Comparison of ENCODE assay signal across 8 cellular contexts in genomic region chr1:84504580-84505021, GRCh38. TPM values are rescaled to one million over a fixed set of nuclear protein-coding genes. Genes with fewer than 3 reads are reported as not detected.
DNase-seq lines count a peak whose midpoint lies in the region; ATAC-seq and TF ChIP-seq lines count a peak whose summit lies in the region.

No MANE protein-coding gene starts in this region.

- CTCF ChIA-PET in Caco-2 (lab: Charles Lee): no interaction called here

- intact Hi-C loops in Caco-2 (cut with micrococcal nuclease; ENCODE audit: unreplicated experiment) (loop anchor here (10.0 kb wide), 1 partner anchor 120 kb away; no protein-coding TSS in a partner anchor), thyroid gland (cut with DNase I) (loop anchor here (10.0 kb wide), 1 partner anchor 70 kb away; the partner anchor contains the start of gene CTBS)

- H3K36me3 Mint-ChIP-seq in Caco-2 (ENCODE audit: insufficient read depth, unreplicated experiment): peaks cover 15% of the 10 kb centered on the region

- H3K27ac ChIP-seq in HUES64 (ENCODE audit: low read depth, low read length): no peak overlapping the region
- peak overlapping the region; percentile 99 to 100 for H3K27ac ChIP-seq in liver (ENCODE audit: low read depth in 1 of 2, low read length in 2 of 2)
- peak overlapping the region in 2 of 3 donors; percentile 96 to 98 for H3K27ac ChIP-seq in thyroid gland

- H3K27ac Mint-ChIP-seq in Caco-2 (ENCODE audit: unreplicated experiment): peak overlapping the region; percentile 95

- WGBS in HUES64: 40% methylated on average over 6 of the region's 6 CpGs
- WGBS in liver: 10% methylated on average over 6 of the region's 6 CpGs
- 22 to 30% methylated on average over 6 of the region's 6 CpGs for WGBS in thyroid gland, 2 donors

- H3K4me3 ChIP-seq in Caco-2 (ENCODE audit: low read depth, low read length): peak overlapping the region; percentile 81
- H3K4me3 ChIP-seq in HUES64 (ENCODE audit: low read length): peak overlapping the region; percentile 87
- H3K4me3 ChIP-seq in liver (ENCODE audit: low read depth in 1 of 3, low read length in 3 of 3): peak overlapping the region; percentile 89 to 98 (median 92)
- peak overlapping the region in 2 of 3 donors; percentile 42 to 81 for H3K4me3 ChIP-seq in thyroid gland (replicated peaks in 1 of 3)

- H3K9me3 ChIP-seq in Caco-2 (no peaks in the 10 kb centered on the region), HUES64 (ENCODE audit: insufficient read depth, low read depth, low read length) (peaks cover 6% of the 10 kb centered on the region; the same call in 1 of the 2 replicates), liver (ENCODE audit: control insufficient read depth in 4 of 4, low read length in 3 of 4) (no peaks in the 10 kb centered on the region), thyroid gland (no peaks in the 10 kb centered on the region)

- H3K9ac ChIP-seq in HUES64 (ENCODE audit: low read depth, low read length): peak overlapping the region; percentile 67; the same call in 1 of the 2 replicates
- peak overlapping the region; percentile 92 to 99 for H3K9ac ChIP-seq in liver (ENCODE audit: low read depth in 1 of 2, low read length in 2 of 2)

- no peaks in the 10 kb centered on the region for H3K4me1 Mint-ChIP-seq in Caco-2 (ENCODE audit: low read depth, unreplicated experiment)

- H3K27me3 Mint-ChIP-seq in Caco-2 (ENCODE audit: insufficient read depth, unreplicated experiment): no peaks in the 10 kb centered on the region

- no peak for TF ChIP-seq POLR2A in thyroid gland (IDR thresholded peaks at IDR 0.05)

- no peak for DNase-seq in Caco-2
- DNase-seq in astrocyte of the hippocampus (ENCODE audit: low read depth, low spot score): peak; percentile 80
- DNase-seq in thyroid gland: no peak
- DNase-seq in COLO829 (ENCODE audit: low spot score): no peak

- H3K4me3 Mint-ChIP-seq in Caco-2 (ENCODE audit: unreplicated experiment): peak overlapping the region; percentile 88

- H3K27me3 ChIP-seq in Caco-2 (replicated peaks; ENCODE audit: control insufficient read depth, insufficient read depth, low read length) (no peaks in the 10 kb centered on the region), HUES64 (ENCODE audit: insufficient read depth, low read length) (peaks cover 3% of the 10 kb centered on the region; the same call in 1 of the 2 replicates), liver (ENCODE audit: control insufficient read depth in 4 of 4, insufficient read depth in 4 of 4, low read length in 3 of 4) (no peaks in the 10 kb centered on the region), thyroid gland (no peaks in the 10 kb centered on the region)

- no TSS peak for BruUV-seq in Caco-2 (replicated peaks; lab: Mats Ljungman, UMichigan)

- no peaks in the 10 kb centered on the region for H3K36me3 ChIP-seq in Caco-2 (ENCODE audit: control insufficient read depth, insufficient read depth, low read length)
- peaks cover 21% of the 10 kb centered on the region for H3K36me3 ChIP-seq in HUES64 (ENCODE audit: insufficient read depth, low read length)
- H3K36me3 ChIP-seq in liver (ENCODE audit: control insufficient read depth in 4 of 4, insufficient read depth in 3 of 4, low read depth in 1 of 4, low read length in 3 of 4): peaks cover 5 to 13% (median 8%) of the 10 kb centered on the region in 4 donors
- peaks cover under 1 to 5% of the 10 kb centered on the region in 2 donors for H3K36me3 ChIP-seq in thyroid gland

- ATAC-seq in GM18870 (IDR thresholded peaks at IDR 0.05; ENCODE audit: unreplicated experiment) (no peak), GM19467 (IDR thresholded peaks at IDR 0.05; ENCODE audit: unreplicated experiment) (no peak)

- POLR2A ChIA-PET in Caco-2 (lab: Charles Lee): no interaction called here

- H3K4me1 ChIP-seq in Caco-2 (peaks cover 7% of the 10 kb centered on the region; the same call in 1 of the 2 replicates), HUES64 (ENCODE audit: insufficient read depth, low read length) (peaks cover 33% of the 10 kb centered on the region), liver (ENCODE audit: control insufficient read depth in 4 of 4, insufficient read depth in 4 of 4, low read length in 3 of 4) (peaks cover 4 to 47% (median 22%) of the 10 kb centered on the region in 4 donors), thyroid gland (peaks cover 16 to 26% of the 10 kb centered on the region in 2 donors)

- no peaks in the 10 kb centered on the region for H3K9me3 Mint-ChIP-seq in Caco-2 (ENCODE audit: unreplicated experiment)

- TF ChIP-seq RAD21 in liver (IDR thresholded peaks at IDR 0.05): peak in 1 of 2 donors; percentile 18

- TF ChIP-seq CTCF in Caco-2 (IDR thresholded peaks at IDR 0.05; ENCODE audit: insufficient read depth in 1 of 2, low read depth in 1 of 2, low read length in 1 of 2, severe bottlenecking in 1 of 2, unreplicated experiment in 1 of 2): no peak
- TF ChIP-seq CTCF in liver (IDR thresholded peaks at IDR 0.05; ENCODE audit: low read depth, low read length, missing input control): no peak
- TF ChIP-seq CTCF in thyroid gland (IDR thresholded peaks at IDR 0.05): no peak

TF ChIP-seq in liver, 16 proteins besides CTCF, POLR2A, EP300 and RAD21:
- TF ChIP-seq FOXA1 (IDR thresholded peaks at IDR 0.05) (no peak), YY1 (IDR thresholded peaks at IDR 0.05) (peak; percentile 89), HNF4A (conservative IDR thresholded peaks at IDR 0.05) (peak in 1 of 2 donors; percentile 11), TAF1 (conservative IDR thresholded peaks at IDR 0.05) (peak; percentile 29), RXRA (IDR thresholded peaks at IDR 0.05) (peak in 1 of 2 donors; percentile 4), REST (IDR thresholded peaks at IDR 0.05) (no peak), EGR1 (IDR thresholded peaks at IDR 0.05; ENCODE audit: low read depth in 2 of 2) (no peak)

RNA-seq across cellular contexts. Expression of gene SPATA1, which starts 1.6 kb away (rescaled TPM):
- 0.57 TPM in 1 of 2 replicates, not detected in the other for total RNA-seq in Caco-2 (2022)
- polyA plus RNA-seq in HUES64 (2013, experiment 1 of 2): 0.95 TPM
- polyA plus RNA-seq in HUES64 (2013, experiment 2 of 2): 1.0 TPM
- under 1 TPM; 0.33 to 0.75 TPM for total RNA-seq in liver
- 1 to 10 TPM in 1 of 2 donors, under 1 TPM in 1; 0.06 to 2.2 TPM for polyA plus RNA-seq in liver
- total RNA-seq in thyroid gland: 1 to 10 TPM in 2 of 4 donors, under 1 TPM in 1, not detected in 1; 0.13 to 2.8 (median 1.8) TPM

RNA-seq across cellular contexts. Expression of gene GNG5, which starts 1.8 kb away (rescaled TPM):
- total RNA-seq in Caco-2 (2022) (83.1 and 93.2 TPM in 2 replicates), liver (10 to 100 TPM; 11.4 to 28.8 TPM), thyroid gland (100 to 1,000 TPM in 2 of 4 donors, 10 to 100 TPM in 2; 58.3 to 143 (median 95.2) TPM)
- 204 TPM for polyA plus RNA-seq in HUES64 (2013, experiment 1 of 2)
- polyA plus RNA-seq in HUES64 (2013, experiment 2 of 2): 232 TPM
- 100 to 1,000 TPM in 1 of 2 donors, 10 to 100 TPM in 1; 77.8 to 229 TPM for polyA plus RNA-seq in liver

RNA-seq across cellular contexts. Expression of gene RPF1, which starts 25.5 kb away (rescaled TPM):
- total RNA-seq in Caco-2 (2022) (15.7 and 18.2 TPM in 2 replicates), liver (10 to 100 TPM; 13.5 to 16.8 TPM), thyroid gland (10 to 100 TPM; 29.9 to 51.7 (median 42.7) TPM)
- polyA plus RNA-seq in HUES64 (2013, experiment 1 of 2): 53.8 TPM
- 57.7 TPM for polyA plus RNA-seq in HUES64 (2013, experiment 2 of 2)
- 10 to 100 TPM; 14.7 to 15.0 TPM for polyA plus RNA-seq in liver
